In genomic region chr20:22429175-22430153, GRCh38 we compare ENCODE assay signal across 16 cellular contexts.
DNase-seq lines count a peak whose midpoint lies in the region; ATAC-seq and TF ChIP-seq lines count a peak whose summit lies in the region.
"Had no signal": no experiment of that assay in that cellular context is flagged by ENCODE, and none has a peak within 500 bp of the region (broad histone marks: within the 10 kb centered on the region; RNA-seq: fewer than 3 reads in every experiment).

No MANE protein-coding gene starts in this region.

- peak overlapping the region; percentile 15; the same call in 1 of the 2 replicates for H3K27ac ChIP-seq in SJSA1
- H3K27ac ChIP-seq in right lobe of liver = peak overlapping the region in 2 of 3 donors; percentile 78 to 90
- peak overlapping the region in 2 of 3 donors; percentile 24 to 37 for H3K27ac ChIP-seq in thyroid gland
- no peak overlapping the region for H3K27ac ChIP-seq in upper lobe of left lung

- TF ChIP-seq CTCF in right lobe of liver (IDR thresholded peaks at IDR 0.05) (no peak), thyroid gland (IDR thresholded peaks at IDR 0.05) (no peak), upper lobe of left lung (IDR thresholded peaks at IDR 0.05) (no peak)

- 40% methylated on average over 9 of the region's 10 CpGs for WGBS in right lobe of liver (ENCODE audit: insufficient coverage, low coverage, low lambda C conversion rate, missing lambda C conversion rate)
- WGBS in thyroid gland, 2 donors = 36 to 37% methylated on average over 10 of the region's 10 CpGs
- WGBS in upper lobe of left lung, 2 donors = 70 to 77% methylated on average over 8 to 10 of the region's 10 CpGs

- TF ChIP-seq POLR2A in right lobe of liver (IDR thresholded peaks at IDR 0.05) (no peak), thyroid gland (IDR thresholded peaks at IDR 0.05) (no peak), upper lobe of left lung (IDR thresholded peaks at IDR 0.05) (no peak)

- H3K27me3 ChIP-seq in SJSA1 (replicated peaks) (no peaks in the 10 kb centered on the region), right lobe of liver (no peaks in the 10 kb centered on the region), thyroid gland (no peaks in the 10 kb centered on the region), upper lobe of left lung (no peaks in the 10 kb centered on the region)
- H3K27me3 ChIP-seq: BE2C had no signal

- ATAC-seq in right lobe of liver (peak; percentile 81 to 88 (median 83)), esophagus mucosa (no peak), upper lobe of left lung (ENCODE audit: low FRiP score in 2 of 2) (no peak)
- ATAC-seq: GM12878 had no signal

- H3K9me3 ChIP-seq in SJSA1 (replicated peaks) (peaks cover 5% of the 10 kb centered on the region), right lobe of liver (no peaks in the 10 kb centered on the region), thyroid gland (no peaks in the 10 kb centered on the region), upper lobe of left lung (peaks cover 0 to 4% (median 0%) of the 10 kb centered on the region in 4 donors)
- H3K9me3 ChIP-seq: BE2C had no signal

- DNase-seq in HuH-7.5 (ENCODE audit: low spot score) (peak; percentile 45), SJSA1 (ENCODE audit: low read depth in 1 of 2, low spot score in 2 of 2) (no peak), right lobe of liver (peak; percentile 64 to 91 (median 86)), thyroid gland (peak; percentile 17 to 42), upper lobe of left lung (no peak), NCI-H510A (lab: John Stamatoyannopoulos, UW) (no peak)
- DNase-seq: BE2C; CD4-positive, alpha-beta T cell; HCEC 1CT; MV-4-11; NCI-H2171 treated with DMSO at 0.1 percent for 48 hours; NK-92 treated with Interleukin-12 subunit alpha and Interleukin-12 subunit beta, amount 100 ng/mL, for 24 hours; RPMI8226; SIG-M5 had no signal

- H3K4me1 ChIP-seq in SJSA1 (replicated peaks) (peaks cover 27% of the 10 kb centered on the region), right lobe of liver (peaks cover 0 to 59% (median 23%) of the 10 kb centered on the region in 4 donors), thyroid gland (peaks cover 6 to 15% of the 10 kb centered on the region in 2 donors), upper lobe of left lung (peaks cover 0 to 4% (median 0%) of the 10 kb centered on the region in 4 donors)
- H3K4me1 ChIP-seq: BE2C had no signal

- intact Hi-C loops in right lobe of liver (cut with DNase I) = no loop called here
- intact Hi-C loops in thyroid gland (cut with DNase I) = no loop called here

- H3K36me3 ChIP-seq in SJSA1 (no peaks in the 10 kb centered on the region), right lobe of liver (no peaks in the 10 kb centered on the region), thyroid gland (no peaks in the 10 kb centered on the region), upper lobe of left lung (no peaks in the 10 kb centered on the region)
- H3K36me3 ChIP-seq: BE2C had no signal

- H3K4me3 ChIP-seq in SJSA1 (no peak overlapping the region), right lobe of liver (no peak overlapping the region), thyroid gland (replicated peaks in 1 of 3) (no peak overlapping the region), upper lobe of left lung (no peak overlapping the region)
- H3K4me3 ChIP-seq: GM12878 had no signal

- no peak for TF ChIP-seq EP300 in upper lobe of left lung (IDR thresholded peaks at IDR 0.05)

Comparison
In these comparisons a context has a peak if more than half of its experiments do, and no peak if none do; other contexts are left out.
1. DNase-seq: peak in HuH-7.5 (single experiment), right lobe of liver (3 of 3) and thyroid gland (2 of 2); none in SJSA1 (0 of 2), upper lobe of left lung (0 of 2) and NCI-H510A (single experiment).
2. H3K27ac ChIP-seq: peak in SJSA1 (single experiment), right lobe of liver (2 of 3) and thyroid gland (2 of 3); none in upper lobe of left lung (0 of 4).
3. ATAC-seq: peak in right lobe of liver (4 of 4); none in esophagus mucosa (single experiment) and upper lobe of left lung (0 of 2).